In the genomic region with DNA sequence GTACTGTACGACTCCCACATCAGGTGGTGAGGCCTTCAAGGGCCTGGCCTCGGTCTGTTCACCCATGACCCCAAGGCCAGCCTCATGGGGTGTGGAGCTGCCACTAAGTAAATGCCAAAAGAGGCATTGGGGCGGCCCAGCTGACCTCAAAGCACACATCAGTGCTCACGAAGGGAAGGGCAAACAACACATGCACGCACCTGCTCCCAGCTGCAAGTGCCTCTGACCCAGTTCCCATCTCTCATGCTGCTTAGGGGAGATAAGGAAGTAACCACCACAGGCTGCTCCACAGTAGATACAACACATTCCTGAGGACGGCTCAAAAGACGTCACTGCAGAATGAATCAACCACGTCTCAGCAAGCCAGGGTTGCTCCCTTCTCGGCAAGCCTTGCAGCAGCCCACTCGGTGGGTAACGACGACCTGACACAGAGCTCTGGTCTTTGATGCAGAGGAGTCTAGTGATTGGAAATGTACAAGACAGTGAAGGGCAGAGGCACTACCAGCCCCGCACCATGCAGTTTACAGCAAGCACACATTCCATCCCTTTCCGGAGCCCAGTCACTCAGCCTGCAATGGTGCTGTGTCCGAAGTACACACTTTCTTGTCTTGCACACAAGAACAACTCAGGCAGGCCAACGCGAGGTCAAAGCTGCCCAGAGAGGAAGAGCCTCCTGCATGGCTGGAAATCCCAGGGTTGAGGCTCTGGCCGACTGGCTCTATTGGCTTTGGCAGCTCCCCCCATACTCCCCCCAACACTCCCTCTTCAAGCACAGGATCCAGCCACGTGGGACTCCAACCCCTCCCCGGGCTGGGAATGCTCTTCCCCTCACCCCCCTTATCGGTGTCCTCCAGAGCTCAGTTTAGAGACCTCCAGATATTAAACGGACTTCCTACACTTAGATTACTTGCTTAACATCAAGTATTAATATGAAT, we compare ENCODE assay signal across 8 cellular contexts. TPM values are rescaled to one million over a fixed set of nuclear protein-coding genes. Genes with fewer than 3 reads are reported as not detected.
DNase-seq lines count a peak whose midpoint lies in the region; ATAC-seq and TF ChIP-seq lines count a peak whose summit lies in the region.

No MANE protein-coding gene starts in this region.

- DNase-seq in HT-29 (ENCODE audit: low spot score) (peak; percentile 87), omental fat pad (ENCODE audit: low spot score) (no peak), DMS79 treated with DMSO at 0.1 percent for 48 hours (lab: John Stamatoyannopoulos, UW) (no peak)

- H3K4me1 ChIP-seq in ectodermal cell (ENCODE audit: control insufficient read depth, insufficient read depth, low read length), result peaks cover 43% of the 10 kb centered on the region

- no peak for TF ChIP-seq CTCF in omental fat pad (IDR thresholded peaks at IDR 0.05)

- peak; percentile 59 for ATAC-seq in GM18870 (IDR thresholded peaks at IDR 0.05; ENCODE audit: unreplicated experiment)
- ATAC-seq in omental fat pad (ENCODE audit: low FRiP score), result peak; percentile 65
- ATAC-seq in HG03097 (IDR thresholded peaks at IDR 0.05; ENCODE audit: low FRiP score, unreplicated experiment), result no peak
- no peak for ATAC-seq in SK-N-SH treated with all-trans-retinoic acid at 6 μM for 48 hours
- no peak for ATAC-seq in GM19328 (IDR thresholded peaks at IDR 0.05; ENCODE audit: unreplicated experiment)

- H3K9me3 ChIP-seq in ectodermal cell (ENCODE audit: control insufficient read depth, low read length), result no peaks in the 10 kb centered on the region

- 72 to 73% methylated on average over 22 of the region's 22 CpGs for WGBS in ectodermal cell, 2 experiments

- no peak overlapping the region for H3K4me3 ChIP-seq in ectodermal cell (ENCODE audit: insufficient read depth, low read depth, low read length)

- peak overlapping the region; percentile 19 for H3K27ac ChIP-seq in ectodermal cell (ENCODE audit: insufficient read depth, low read depth, low read length, poor library complexity, severe bottlenecking)

- H3K36me3 ChIP-seq in ectodermal cell (ENCODE audit: control insufficient read depth, insufficient read depth, low read length), result peaks cover 2% of the 10 kb centered on the region

- H3K27me3 ChIP-seq in ectodermal cell (ENCODE audit: control insufficient read depth, insufficient read depth, low read length, poor library complexity, severe bottlenecking), result no peaks in the 10 kb centered on the region

TF ChIP-seq in SK-N-SH treated with all-trans-retinoic acid at 6 μM for 48 hours, 23 proteins besides CTCF, POLR2A, EP300 and RAD21:
- TF ChIP-seq ZNF70 (CRISPR knock-in tag; IDR thresholded peaks at IDR 0.05) (no peak), ZNF565 (CRISPR knock-in tag; conservative IDR thresholded peaks at IDR 0.05; ENCODE audit: low read depth) (no peak), ISL1 (CRISPR knock-in tag; IDR thresholded peaks at IDR 0.05) (no peak)
TF ChIP-seq in SK-N-SH treated with all-trans-retinoic acid at 6 μM for 48 hours: peak in this region for 0.

RNA-seq across cellular contexts. Expression of gene FABP6, which starts 31.8 kb away (rescaled TPM):
- total RNA-seq in HT-29 (2014; rRNA removed; shearing (Covaris generic)), result 2.2 and 2.9 TPM in 2 replicates
- polyA plus RNA-seq in ectodermal cell (2013, experiment 1 of 4), result 2.2 TPM
- polyA plus RNA-seq in ectodermal cell (2013, experiment 2 of 4), result 1.1 TPM
- polyA plus RNA-seq in ectodermal cell (2013, experiment 3 of 4), result 1.1 TPM
- polyA plus RNA-seq in ectodermal cell (2013, experiment 4 of 4), result 1.0 TPM
- not detected for total RNA-seq in omental fat pad

RNA-seq across cellular contexts. Expression of gene CCNJL, which starts 51.2 kb away (rescaled TPM):
- 7.9 and 9.1 TPM in 2 replicates for total RNA-seq in HT-29 (2014; rRNA removed; shearing (Covaris generic))
- polyA plus RNA-seq in ectodermal cell (2013, experiment 1 of 4), result 26.8 TPM
- polyA plus RNA-seq in ectodermal cell (2013, experiment 2 of 4), result 31.7 TPM
- polyA plus RNA-seq in ectodermal cell (2013, experiment 3 of 4), result 20.9 TPM
- polyA plus RNA-seq in ectodermal cell (2013, experiment 4 of 4), result 26.2 TPM
- 1 to 10 TPM in 1 of 4 donors, under 1 TPM in 3; 0.24 to 5.4 (median 0.45) TPM for total RNA-seq in omental fat pad

Comparison
In these comparisons a context has a peak if more than half of its experiments do, and no peak if none do; other contexts are left out.
1. ATAC-seq: peak in GM18870 (single experiment) and omental fat pad (single experiment); none in HG03097 (single experiment), SK-N-SH treated with all-trans-retinoic acid at 6 μM for 48 hours (single experiment) and GM19328 (single experiment).